Comparison of ENCODE assay signal across 8 cellular contexts in the genomic region with DNA sequence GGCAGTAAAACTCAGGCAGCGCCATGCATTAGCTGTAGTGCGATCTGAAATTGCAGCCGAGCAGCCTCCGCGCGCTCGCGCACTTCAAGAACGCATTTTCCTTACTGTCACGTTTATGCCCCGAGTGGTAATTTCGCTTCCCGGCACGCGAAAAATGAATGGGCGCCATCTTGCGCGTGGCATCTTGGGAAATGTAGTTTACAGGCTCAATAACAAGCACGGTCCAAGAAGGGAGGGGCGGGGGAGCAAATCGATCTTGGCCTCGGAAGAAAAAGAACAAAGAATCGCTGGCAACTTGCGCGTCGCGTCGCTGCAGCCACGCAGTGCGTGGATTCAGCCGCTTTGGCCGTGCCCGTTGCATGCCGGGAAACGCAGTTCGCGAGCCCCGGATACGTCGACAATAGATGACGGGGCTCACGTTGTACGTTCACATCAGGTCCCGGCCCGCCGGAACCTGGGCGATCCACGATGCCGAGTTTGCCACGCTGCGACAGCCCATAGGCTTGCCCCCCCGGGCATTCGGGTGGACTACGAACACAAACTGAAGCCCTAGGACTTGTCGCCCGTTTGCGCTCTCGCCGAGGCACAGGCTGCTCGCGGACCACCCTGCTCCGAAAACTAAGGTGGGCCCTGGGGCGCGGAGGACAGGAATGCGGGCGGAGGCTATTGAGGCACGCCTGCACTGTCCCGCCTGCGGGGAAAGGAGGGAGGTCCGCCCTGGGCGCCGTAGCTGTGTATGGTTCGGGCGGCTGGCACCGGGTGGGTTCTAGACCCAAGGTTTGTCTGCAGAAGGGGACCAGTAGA. TPM values are rescaled to one million over a fixed set of nuclear protein-coding genes. Genes with fewer than 3 reads are reported as not detected.
A peak's percentile ranks its signal among the peaks of the same experiment; 100 is the strongest.
DNase-seq lines count a peak whose midpoint lies in the region; ATAC-seq and TF ChIP-seq lines count a peak whose summit lies in the region.

A gene with protein sequence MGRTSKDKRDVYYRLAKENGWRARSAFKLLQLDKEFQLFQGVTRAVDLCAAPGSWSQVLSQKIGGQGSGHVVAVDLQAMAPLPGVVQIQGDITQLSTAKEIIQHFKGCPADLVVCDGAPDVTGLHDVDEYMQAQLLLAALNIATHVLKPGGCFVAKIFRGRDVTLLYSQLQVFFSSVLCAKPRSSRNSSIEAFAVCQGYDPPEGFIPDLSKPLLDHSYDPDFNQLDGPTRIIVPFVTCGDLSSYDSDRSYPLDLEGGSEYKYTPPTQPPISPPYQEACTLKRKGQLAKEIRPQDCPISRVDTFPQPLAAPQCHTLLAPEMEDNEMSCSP (plus strand): TSS at position 426 of the 804 bp plus-strand sequence. CDS start 1,849 bp downstream, outside the sequence.

- peak; percentile 15 to 92 (median 74) for DNase-seq in C1 segment of cervical spinal cord (lab: John Stamatoyannopoulos, UW)
- peak; percentile 93 for DNase-seq in NCI-H82 (lab: John Stamatoyannopoulos, UW)
- peak; percentile 81 to 85 for DNase-seq in activated CD4-positive, alpha-beta T cell treated with anti-CD3 and anti-CD28 coated beads, Interleukin-2, amount 50 U/mL, for 48 hours
- peak; percentile 92 for DNase-seq in dermis blood vessel endothelial cell
- DNase-seq in stimulated activated CD4-positive, alpha-beta T cell treated with anti-CD3 and anti-CD28 coated beads, Interleukin-4, amount 100 ng/mL, for 24 hours = peak; percentile 90

- ATAC-seq in GM19372 (IDR thresholded peaks at IDR 0.05; ENCODE audit: low read depth, unreplicated experiment) (peak; percentile 91), HG03558 (IDR thresholded peaks at IDR 0.05; ENCODE audit: extremely low read depth, unreplicated experiment) (peak; percentile 58)

- H3K4me3 ChIP-seq in liver (ENCODE audit: low read depth in 1 of 3, low read length in 3 of 3) = peak within 1 kb of the TSS; percentile 73 to 90 (median 83)

- H3K36me3 ChIP-seq in liver (ENCODE audit: control insufficient read depth in 4 of 4, insufficient read depth in 3 of 4, low read depth in 1 of 4, low read length in 3 of 4) = peaks cover 0 to 3% (median 2%) of the 10 kb centered on the region in 4 donors

- H3K27me3 ChIP-seq in liver (ENCODE audit: control insufficient read depth in 4 of 4, insufficient read depth in 4 of 4, low read length in 3 of 4) = no peaks in the 10 kb centered on the region

- H3K4me1 ChIP-seq in liver (ENCODE audit: control insufficient read depth in 4 of 4, insufficient read depth in 4 of 4, low read length in 3 of 4) = peaks cover 0 to 9% (median 6%) of the 10 kb centered on the region in 4 donors

- under 1% methylated on average over 75 of the region's 75 CpGs for WGBS in liver

- TF ChIP-seq CTCF in liver (IDR thresholded peaks at IDR 0.05; ENCODE audit: low read depth, low read length, missing input control) = no peak

- H3K9ac ChIP-seq in liver (ENCODE audit: low read depth in 1 of 2, low read length in 2 of 2) = peak within 1 kb of the TSS; percentile 65 to 71

- TF ChIP-seq RAD21 in liver (IDR thresholded peaks at IDR 0.05) = peak in 1 of 2 donors; percentile 27

- H3K9me3 ChIP-seq in liver (ENCODE audit: control insufficient read depth in 4 of 4, low read length in 3 of 4) = no peaks in the 10 kb centered on the region

- H3K27ac ChIP-seq in liver (ENCODE audit: low read depth in 1 of 2, low read length in 2 of 2) = peak within 1 kb of the TSS; percentile 77 to 78

TF ChIP-seq in liver, 16 proteins besides CTCF, POLR2A, EP300 and RAD21:
- TF ChIP-seq EGR1 (IDR thresholded peaks at IDR 0.05; ENCODE audit: low read depth in 2 of 2) (peak in 1 of 2 donors; percentile 51), RXRA (IDR thresholded peaks at IDR 0.05) (peak; percentile 23 to 55), TAF1 (conservative IDR thresholded peaks at IDR 0.05) (no peak), JUND (IDR thresholded peaks at IDR 0.05) (peak in 1 of 2 donors; percentile 35), GABPA (IDR thresholded peaks at IDR 0.05 in 1 of 2, conservative IDR thresholded peaks at IDR 0.05 in 1 of 2) (peak in 1 of 2 donors; percentile 78), ZBTB33 (IDR thresholded peaks at IDR 0.05) (peak; percentile 93), NR2F2 (IDR thresholded peaks at IDR 0.05) (no peak), SP1 (IDR thresholded peaks at IDR 0.05) (peak; percentile 47), HNF4A (conservative IDR thresholded peaks at IDR 0.05) (peak; percentile 14 to 35), YY1 (IDR thresholded peaks at IDR 0.05) (peak; percentile 99), HNF4G (IDR thresholded peaks at IDR 0.05) (no peak), FOXA2 (IDR thresholded peaks at IDR 0.05) (no peak), FOXA1 (IDR thresholded peaks at IDR 0.05) (peak; percentile 36), ATF3 (IDR thresholded peaks at IDR 0.05) (no peak)
- TF ChIP-seq, protein P1, sequence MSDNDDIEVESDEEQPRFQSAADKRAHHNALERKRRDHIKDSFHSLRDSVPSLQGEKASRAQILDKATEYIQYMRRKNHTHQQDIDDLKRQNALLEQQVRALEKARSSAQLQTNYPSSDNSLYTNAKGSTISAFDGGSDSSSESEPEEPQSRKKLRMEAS (IDR thresholded peaks at IDR 0.05) = peak; percentile 87
- TF ChIP-seq, protein P2, sequence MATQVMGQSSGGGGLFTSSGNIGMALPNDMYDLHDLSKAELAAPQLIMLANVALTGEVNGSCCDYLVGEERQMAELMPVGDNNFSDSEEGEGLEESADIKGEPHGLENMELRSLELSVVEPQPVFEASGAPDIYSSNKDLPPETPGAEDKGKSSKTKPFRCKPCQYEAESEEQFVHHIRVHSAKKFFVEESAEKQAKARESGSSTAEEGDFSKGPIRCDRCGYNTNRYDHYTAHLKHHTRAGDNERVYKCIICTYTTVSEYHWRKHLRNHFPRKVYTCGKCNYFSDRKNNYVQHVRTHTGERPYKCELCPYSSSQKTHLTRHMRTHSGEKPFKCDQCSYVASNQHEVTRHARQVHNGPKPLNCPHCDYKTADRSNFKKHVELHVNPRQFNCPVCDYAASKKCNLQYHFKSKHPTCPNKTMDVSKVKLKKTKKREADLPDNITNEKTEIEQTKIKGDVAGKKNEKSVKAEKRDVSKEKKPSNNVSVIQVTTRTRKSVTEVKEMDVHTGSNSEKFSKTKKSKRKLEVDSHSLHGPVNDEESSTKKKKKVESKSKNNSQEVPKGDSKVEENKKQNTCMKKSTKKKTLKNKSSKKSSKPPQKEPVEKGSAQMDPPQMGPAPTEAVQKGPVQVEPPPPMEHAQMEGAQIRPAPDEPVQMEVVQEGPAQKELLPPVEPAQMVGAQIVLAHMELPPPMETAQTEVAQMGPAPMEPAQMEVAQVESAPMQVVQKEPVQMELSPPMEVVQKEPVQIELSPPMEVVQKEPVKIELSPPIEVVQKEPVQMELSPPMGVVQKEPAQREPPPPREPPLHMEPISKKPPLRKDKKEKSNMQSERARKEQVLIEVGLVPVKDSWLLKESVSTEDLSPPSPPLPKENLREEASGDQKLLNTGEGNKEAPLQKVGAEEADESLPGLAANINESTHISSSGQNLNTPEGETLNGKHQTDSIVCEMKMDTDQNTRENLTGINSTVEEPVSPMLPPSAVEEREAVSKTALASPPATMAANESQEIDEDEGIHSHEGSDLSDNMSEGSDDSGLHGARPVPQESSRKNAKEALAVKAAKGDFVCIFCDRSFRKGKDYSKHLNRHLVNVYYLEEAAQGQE (IDR thresholded peaks at IDR 0.05) = no peak

RNA-seq across cellular contexts. Expression of the gene that starts here (rescaled TPM):
- total RNA-seq in dermis blood vessel endothelial cell (45.1 and 56.7 TPM in 2 replicates), liver (10 to 100 TPM; 13.3 to 21.8 TPM)
- 10 to 100 TPM; 14.3 to 19.6 TPM for polyA plus RNA-seq in liver

Comparison
In these comparisons a context has a peak if more than half of its experiments do, and no peak if none do; other contexts are left out.
1. Peak in every context shown above with its lines: DNase-seq, ATAC-seq, H3K4me3 ChIP-seq and H3K27ac ChIP-seq.